Comparison of ENCODE assay signal across 8 cellular contexts in the genomic region with DNA sequence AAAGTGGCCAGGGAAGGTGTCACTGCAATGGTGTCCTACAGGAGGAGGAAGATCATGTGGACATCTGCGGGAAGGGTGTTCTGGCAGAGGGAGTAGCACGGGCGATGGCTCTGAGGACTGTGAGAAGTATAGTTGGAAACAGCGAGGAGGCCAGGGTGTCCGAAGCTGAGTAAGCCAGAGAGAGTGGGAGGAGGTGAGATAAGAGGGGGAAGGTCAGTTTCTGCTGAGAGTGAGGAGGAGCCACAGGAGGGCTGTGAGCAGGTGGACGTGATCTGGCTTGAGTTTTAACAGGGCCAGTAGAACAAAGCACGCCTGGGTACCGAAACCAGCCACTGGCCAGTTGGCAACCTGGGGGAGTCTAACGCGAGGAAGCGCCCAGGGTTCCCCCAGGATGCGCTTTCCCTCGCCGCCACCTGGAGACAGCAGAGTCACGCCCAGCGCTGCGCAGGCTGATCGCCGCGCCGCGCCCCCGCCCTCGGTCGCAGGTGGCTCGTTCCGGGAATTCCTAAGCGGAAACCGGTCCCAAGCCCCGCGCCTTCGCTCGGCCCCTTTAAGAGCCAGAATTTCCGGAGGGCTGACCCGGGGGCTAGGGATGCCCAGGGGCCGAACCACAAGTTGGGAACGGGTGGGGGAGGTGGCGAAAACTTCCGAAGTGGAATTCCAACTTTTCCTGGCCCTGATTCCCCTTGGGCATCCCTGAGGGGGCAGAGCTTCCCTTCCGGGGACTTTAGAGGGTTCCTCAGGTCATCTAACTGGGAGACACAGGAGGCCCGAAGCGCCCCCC. TPM values are rescaled to one million over a fixed set of nuclear protein-coding genes. Genes with fewer than 3 reads are reported as not detected.
DNase-seq lines count a peak whose midpoint lies in the region; ATAC-seq and TF ChIP-seq lines count a peak whose summit lies in the region.

No MANE protein-coding gene starts in this region.

- intact Hi-C loops in activated CD8-positive, alpha-beta T cell treated with anti-CD3 and anti-CD28 coated beads for 36 hours (cut with micrococcal nuclease), result no loop called here
- intact Hi-C loops in aorta (cut with DNase I), result no loop called here

- no peaks in the 10 kb centered on the region for H3K9me2 ChIP-seq in GM23338 (ENCODE audit: insufficient read depth)

- POLR2A ChIA-PET in activated CD8-positive, alpha-beta T cell treated with anti-CD3 and anti-CD28 coated beads for 36 hours (lab: Charles Lee), result interaction anchor here (0.6 to 1.1 kb wide), 5 partner anchors 11 to 105 kb away, joined by 3 to 5 read pairs (median 3); no protein-coding TSS in a partner anchor

- H3F3A ChIP-seq in GM23338 (replicated peaks; ENCODE audit: low read depth), result no peaks in the 10 kb centered on the region

- 2% methylated on average over 42 of the region's 42 CpGs for WGBS in esophagus, 2 donors
- WGBS in aorta, 2 donors, result 2% methylated on average over 39 to 42 of the region's 42 CpGs

- peaks cover 40% of the 10 kb centered on the region for H3K36me3 Mint-ChIP-seq in GM23338 (ENCODE audit: low read depth)
- peaks cover 14% of the 10 kb centered on the region for H3K36me3 Mint-ChIP-seq in activated CD8-positive, alpha-beta T cell treated with anti-CD3 and anti-CD28 coated beads for 36 hours (ENCODE audit: low read depth)
- H3K36me3 Mint-ChIP-seq in neural crest cell (ENCODE audit: low read depth), result peaks cover 2% of the 10 kb centered on the region

- H3K4me3 ChIP-seq in GM23338 (peak overlapping the region; percentile 83), esophagus (ENCODE audit: low read depth in 1 of 2, low read length in 2 of 2) (peak overlapping the region; percentile 80 to 83), aorta (ENCODE audit: low read length in 2 of 2) (peak overlapping the region; percentile 0 to 51)

- H3K27ac ChIP-seq in GM23338 (ENCODE audit: low read depth) (peak overlapping the region; percentile 100), esophagus (ENCODE audit: low read depth in 2 of 2, low read length in 1 of 2) (peak overlapping the region; percentile 93 to 96), aorta (ENCODE audit: low read depth in 1 of 2, low read length in 2 of 2) (no peak overlapping the region)

- H3K79me2 ChIP-seq in GM23338 (replicated peaks; ENCODE audit: insufficient read depth), result peaks cover 37% of the 10 kb centered on the region

- H3K4me1 ChIP-seq in GM23338 (ENCODE audit: insufficient read depth), result peaks cover 12% of the 10 kb centered on the region
- peaks cover 2 to 9% of the 10 kb centered on the region in 2 donors for H3K4me1 ChIP-seq in esophagus (ENCODE audit: control insufficient read depth in 2 of 2, insufficient read depth in 2 of 2, low read length in 1 of 2)
- no peaks in the 10 kb centered on the region for H3K4me1 ChIP-seq in aorta (ENCODE audit: control insufficient read depth in 1 of 2, insufficient read depth in 2 of 2, low read length in 2 of 2)

- H3K4me3 Mint-ChIP-seq in GM23338, result peak overlapping the region; percentile 95
- H3K4me3 Mint-ChIP-seq in activated CD8-positive, alpha-beta T cell treated with anti-CD3 and anti-CD28 coated beads for 36 hours, result peak overlapping the region; percentile 87
- H3K4me3 Mint-ChIP-seq in neural crest cell, result no peak overlapping the region

- H3K9me3 ChIP-seq in esophagus (ENCODE audit: control insufficient read depth in 2 of 2, insufficient read depth in 1 of 2, low read depth in 1 of 2, low read length in 1 of 2) (no peaks in the 10 kb centered on the region), aorta (ENCODE audit: control insufficient read depth, low read length) (no peaks in the 10 kb centered on the region)

- H3K4me2 ChIP-seq in GM23338, result peak overlapping the region; percentile 93

- H3K27ac Mint-ChIP-seq in GM23338 (peak overlapping the region; percentile 100), neural crest cell (ENCODE audit: unreplicated experiment) (no peak overlapping the region)
- peak overlapping the region; percentile 93 for H3K27ac Mint-ChIP-seq in activated CD8-positive, alpha-beta T cell treated with anti-CD3 and anti-CD28 coated beads for 36 hours

- H3K27me3 Mint-ChIP-seq in GM23338 (ENCODE audit: insufficient read depth, low read depth, poor library complexity), result peaks cover 21% of the 10 kb centered on the region
- no peaks in the 10 kb centered on the region for H3K27me3 Mint-ChIP-seq in activated CD8-positive, alpha-beta T cell treated with anti-CD3 and anti-CD28 coated beads for 36 hours
- H3K27me3 Mint-ChIP-seq in neural crest cell (ENCODE audit: low read depth), result peaks cover 88% of the 10 kb centered on the region

- TF ChIP-seq CTCF in GM23338 (conservative IDR thresholded peaks at IDR 0.05; ENCODE audit: low read depth in 2 of 2), result peak; percentile 21 to 74; a peak in 3 of 4 replicates
- TF ChIP-seq CTCF in activated CD8-positive, alpha-beta T cell treated with anti-CD3 and anti-CD28 coated beads for 36 hours (IDR thresholded peaks at IDR 0.05), result peak; percentile 59
- TF ChIP-seq CTCF in neural crest cell (conservative IDR thresholded peaks at IDR 0.05), result peak; percentile 56

- H3K36me3 ChIP-seq in GM23338 (ENCODE audit: insufficient read depth) (peaks cover 8% of the 10 kb centered on the region), esophagus (ENCODE audit: control insufficient read depth in 2 of 2, insufficient read depth in 2 of 2, low read length in 1 of 2) (peaks cover 0 to 5% of the 10 kb centered on the region in 2 donors), aorta (ENCODE audit: control insufficient read depth in 1 of 2, insufficient read depth in 2 of 2, low read length in 1 of 2) (no peaks in the 10 kb centered on the region)

- H4K20me1 ChIP-seq in GM23338 (replicated peaks; ENCODE audit: insufficient read depth), result peaks cover 28% of the 10 kb centered on the region

- CTCF ChIA-PET in activated CD8-positive, alpha-beta T cell treated with anti-CD3 and anti-CD28 coated beads for 36 hours (lab: Charles Lee), result no interaction called here

- H3K4me1 Mint-ChIP-seq in GM23338 (peaks cover 35% of the 10 kb centered on the region), neural crest cell (peaks cover 20% of the 10 kb centered on the region)
- H3K4me1 Mint-ChIP-seq in activated CD8-positive, alpha-beta T cell treated with anti-CD3 and anti-CD28 coated beads for 36 hours (ENCODE audit: low read depth), result peaks cover 30% of the 10 kb centered on the region

- ATAC-seq in GM23338 (peak; percentile 74), aorta (ENCODE audit: low FRiP score) (peak; percentile 42)
- ATAC-seq in activated CD8-positive, alpha-beta T cell treated with anti-CD3 and anti-CD28 coated beads for 36 hours, result peak; percentile 37

- H3K27me3 ChIP-seq in GM23338 (ENCODE audit: insufficient read depth) (no peaks in the 10 kb centered on the region), esophagus (ENCODE audit: control insufficient read depth in 1 of 2, insufficient read depth in 2 of 2, low read length in 2 of 2) (no peaks in the 10 kb centered on the region), aorta (ENCODE audit: control insufficient read depth in 1 of 2, insufficient read depth in 2 of 2, low read length in 1 of 2) (peaks cover 0 to 2% of the 10 kb centered on the region in 2 donors)

- H3K9me3 Mint-ChIP-seq in GM23338 (peaks cover 4% of the 10 kb centered on the region; the same call in 1 of the 3 replicates), neural crest cell (peaks cover 11% of the 10 kb centered on the region)
- H3K9me3 Mint-ChIP-seq in activated CD8-positive, alpha-beta T cell treated with anti-CD3 and anti-CD28 coated beads for 36 hours, result peaks cover 13% of the 10 kb centered on the region

- DNase-seq in ELF-1 (ENCODE audit: low read depth, low spot score) (peak; percentile 98), GM23338 (ENCODE audit: low spot score) (peak; percentile 99), NCI-H187 treated with DMSO at 0.1 percent for 48 hours (lab: John Stamatoyannopoulos, UW) (peak; percentile 63), neural crest cell (ENCODE audit: low read depth, low spot score) (no peak), aorta (peak in 1 of 2 donors; percentile 80), SK-N-DZ (ENCODE audit: low spot score) (no peak)
- peak; percentile 65 for DNase-seq in activated CD8-positive, alpha-beta T cell treated with anti-CD3 and anti-CD28 coated beads for 36 hours

- H2AFZ ChIP-seq in GM23338, result peak overlapping the region; percentile 94

RNA-seq across cellular contexts. Expression of gene LSR, which starts 1.1 kb away (rescaled TPM):
- 195 and 212 TPM in 2 replicates for total RNA-seq in GM23338 (2014; rRNA removed; shearing (Covaris generic))
- polyA plus RNA-seq in GM23338 (2016; fragmentation: Nextera tagmentation; extraction: Ambion mirVana) (116 and 125 TPM in 2 replicates), esophagus (10 to 100 TPM; 39.0 to 63.5 TPM), aorta (10 to 100 TPM in 1 of 2 donors, 1 to 10 TPM in 1; 5.8 to 12.4 TPM)
- 10 to 100 TPM; 20.0 to 20.6 TPM for total RNA-seq in activated CD8-positive, alpha-beta T cell treated with anti-CD3 and anti-CD28 coated beads for 36 hours
- total RNA-seq in neural crest cell (3.5 and 4.0 TPM in 2 replicates), aorta (10 to 100 TPM in 1 of 2 donors, 1 to 10 TPM in 1; 9.8 to 13.1 TPM)
- 1.1 and 1.5 TPM in 2 replicates for polyA plus RNA-seq in SK-N-DZ (2014; cell fraction: cytosol; rRNA removed)
- 0.12 and 0.30 TPM in 2 replicates for polyA plus RNA-seq in SK-N-DZ (2014; cell fraction: nucleus; rRNA removed)

RNA-seq across cellular contexts. Expression of gene FAM187B, which starts 19.2 kb away (rescaled TPM):
- not detected in 2 replicates for total RNA-seq in GM23338 (2014; rRNA removed; shearing (Covaris generic))
- 0.23 and 0.31 TPM in 2 replicates for polyA plus RNA-seq in GM23338 (2016; fragmentation: Nextera tagmentation; extraction: Ambion mirVana)
- not detected for total RNA-seq in activated CD8-positive, alpha-beta T cell treated with anti-CD3 and anti-CD28 coated beads for 36 hours
- polyA plus RNA-seq in esophagus, result under 1 TPM in 1 of 2 donors, not detected in 1; 0.08 TPM
- not detected in 2 replicates for total RNA-seq in neural crest cell
- total RNA-seq in aorta, result not detected
- polyA plus RNA-seq in aorta, result not detected
- polyA plus RNA-seq in SK-N-DZ (2014; cell fraction: cytosol; rRNA removed), result not detected in 2 replicates
- not detected in 2 replicates for polyA plus RNA-seq in SK-N-DZ (2014; cell fraction: nucleus; rRNA removed)

RNA-seq across cellular contexts. Expression of gene USF2, which starts 21.0 kb away (rescaled TPM):
- total RNA-seq in GM23338 (2014; rRNA removed; shearing (Covaris generic)), result 60.5 and 63.8 TPM in 2 replicates
- polyA plus RNA-seq in GM23338 (2016; fragmentation: Nextera tagmentation; extraction: Ambion mirVana) (28.9 and 36.4 TPM in 2 replicates), esophagus (10 to 100 TPM; 74.7 to 97.6 TPM), aorta (100 to 1,000 TPM; 101 to 148 TPM)
- total RNA-seq in activated CD8-positive, alpha-beta T cell treated with anti-CD3 and anti-CD28 coated beads for 36 hours, result 100 to 1,000 TPM; 111 to 115 TPM
- total RNA-seq in neural crest cell (107 and 111 TPM in 2 replicates), aorta (100 to 1,000 TPM in 1 of 2 donors, 10 to 100 TPM in 1; 85.3 to 107 TPM)
- polyA plus RNA-seq in SK-N-DZ (2014; cell fraction: cytosol; rRNA removed), result 66.8 and 68.2 TPM in 2 replicates
- polyA plus RNA-seq in SK-N-DZ (2014; cell fraction: nucleus; rRNA removed), result 86.7 and 114 TPM in 2 replicates

RNA-seq across cellular contexts. Expression of gene HAMP, which starts 34.6 kb away (rescaled TPM):
- not detected in 2 replicates for total RNA-seq in GM23338 (2014; rRNA removed; shearing (Covaris generic))
- 0.65 TPM in 1 of 2 replicates, not detected in the other for polyA plus RNA-seq in GM23338 (2016; fragmentation: Nextera tagmentation; extraction: Ambion mirVana)
- total RNA-seq in activated CD8-positive, alpha-beta T cell treated with anti-CD3 and anti-CD28 coated beads for 36 hours, result under 1 TPM in 1 of 2 experiments, not detected in 1; 0.32 TPM
- under 1 TPM in 1 of 2 donors, not detected in 1; 0.08 TPM for polyA plus RNA-seq in esophagus
- total RNA-seq in neural crest cell, result 0.47 and 0.57 TPM in 2 replicates
- 1 to 10 TPM in 1 of 2 donors, not detected in 1; 2.5 TPM for total RNA-seq in aorta
- not detected for polyA plus RNA-seq in aorta
- 0.02 TPM in 1 of 2 replicates, not detected in the other for polyA plus RNA-seq in SK-N-DZ (2014; cell fraction: cytosol; rRNA removed)
- not detected in 2 replicates for polyA plus RNA-seq in SK-N-DZ (2014; cell fraction: nucleus; rRNA removed)

RNA-seq across cellular contexts. Expression of gene MAG, which starts 44.2 kb away (rescaled TPM):
- 1.3 and 1.8 TPM in 2 replicates for total RNA-seq in GM23338 (2014; rRNA removed; shearing (Covaris generic))
- polyA plus RNA-seq in GM23338 (2016; fragmentation: Nextera tagmentation; extraction: Ambion mirVana) (0.61 and 0.85 TPM in 2 replicates), esophagus (not detected), aorta (not detected)
- under 1 TPM; 0.20 to 0.31 TPM for total RNA-seq in activated CD8-positive, alpha-beta T cell treated with anti-CD3 and anti-CD28 coated beads for 36 hours
- total RNA-seq in neural crest cell (not detected in 2 replicates), aorta (under 1 TPM in 1 of 2 donors, not detected in 1; 0.42 TPM)
- polyA plus RNA-seq in SK-N-DZ (2014; cell fraction: cytosol; rRNA removed), result 2.2 TPM in 1 of 2 replicates, not detected in the other
- polyA plus RNA-seq in SK-N-DZ (2014; cell fraction: nucleus; rRNA removed), result not detected in 2 replicates

Comparison
In these comparisons a context has a peak if more than half of its experiments do, and no peak if none do; other contexts are left out.
1. DNase-seq: peak in ELF-1 (single experiment), GM23338 (single experiment), NCI-H187 treated with DMSO at 0.1 percent for 48 hours (single experiment) and activated CD8-positive, alpha-beta T cell treated with anti-CD3 and anti-CD28 coated beads for 36 hours (single experiment); none in neural crest cell (single experiment) and SK-N-DZ (single experiment).
2. H3K27ac ChIP-seq: peak in GM23338 (single experiment) and esophagus (2 of 2); none in aorta (0 of 2).
3. H3K4me3 ChIP-seq: peak in every context shown above with its lines; median percentile 83 in GM23338; 82 in esophagus; 26 in aorta.
4. Peak in every context shown above with its lines, with median percentiles within 50 percentile points of each other: ATAC-seq and CTCF ChIP-seq.